9 cellular contexts compared by ENCODE assay signal in genomic region chr10:84715911-84716310, GRCh38.
A peak's percentile ranks its signal among the peaks of the same experiment; 100 is the strongest.
DNase-seq lines count a peak whose midpoint lies in the region; ATAC-seq, FAIRE-seq and TF ChIP-seq lines count a peak whose summit lies in the region.
"Had no signal": no experiment of that assay in that cellular context is flagged by ENCODE, and none has a peak within 500 bp of the region (broad histone marks: within the 10 kb centered on the region; RNA-seq: fewer than 3 reads in every experiment).

No MANE protein-coding gene starts in this region.

- FAIRE-seq in D721Med (lab: Jason Lieb, UNC), result no peak

- peaks cover 26% of the 10 kb centered on the region for H3K27me3 Mint-ChIP-seq in T-helper 17 cell

- H3K36me3 Mint-ChIP-seq in T-helper 17 cell (ENCODE audit: low read depth), result no peaks in the 10 kb centered on the region

- no peak for TF ChIP-seq POLR2A in gastrocnemius medialis (IDR thresholded peaks at IDR 0.05)

- H3K4me3 Mint-ChIP-seq in T-helper 17 cell, result no peak overlapping the region

- H3K4me3 ChIP-seq in gastrocnemius medialis, result no peak overlapping the region
- H3K4me3 ChIP-seq: SK-N-MC had no signal

- H3K9me3 ChIP-seq in gastrocnemius medialis (no peaks in the 10 kb centered on the region), T-helper 17 cell (ENCODE audit: control insufficient read depth, low read length, poor library complexity, severe bottlenecking) (no peaks in the 10 kb centered on the region)

- no peak overlapping the region for H3K27ac ChIP-seq in gastrocnemius medialis
- H3K27ac ChIP-seq: SK-N-MC had no signal

- H3K27ac Mint-ChIP-seq in T-helper 17 cell, result no peak overlapping the region

- in situ Hi-C loops in gastrocnemius medialis (cut with MboI; ENCODE audit: low sequenced_read_pairs in 4 of 4), result no loop called here

- intact Hi-C loops in gastrocnemius medialis (cut with DNase I; ENCODE audit: low total_unique reads), result no loop called here

- no peaks in the 10 kb centered on the region for H3K4me1 Mint-ChIP-seq in T-helper 17 cell

- H3K4me1 ChIP-seq in gastrocnemius medialis, result no peaks in the 10 kb centered on the region

- H3K36me3 ChIP-seq in gastrocnemius medialis, result no peaks in the 10 kb centered on the region

- peak; percentile 72 for TF ChIP-seq CTCF in D721Med (IDR thresholded peaks at IDR 0.05; ENCODE audit: insufficient read depth, missing control alignments)
- no peak for TF ChIP-seq CTCF in gastrocnemius medialis (IDR thresholded peaks at IDR 0.05 in 4 of 5, conservative IDR thresholded peaks at IDR 0.05 in 1 of 5)

- no peaks in the 10 kb centered on the region for H3K27me3 ChIP-seq in gastrocnemius medialis

- ATAC-seq in GM18870 (IDR thresholded peaks at IDR 0.05; ENCODE audit: unreplicated experiment) (peak; percentile 81), HG03354 (IDR thresholded peaks at IDR 0.05; ENCODE audit: poor library complexity, severe bottlenecking, unreplicated experiment) (peak; percentile 87), gastrocnemius medialis (no peak), T-helper 17 cell (no peak)

- DNase-seq in D721Med (ENCODE audit: insufficient read length, low spot score), result peak; percentile 24
- peak; percentile 50 for DNase-seq in SK-N-DZ (ENCODE audit: low spot score)
- peak; percentile 83 for DNase-seq in islet precursor cell
- no peak for DNase-seq in gastrocnemius medialis
- DNase-seq in T-helper 9 cell, result no peak
- no peak for DNase-seq in T-helper 17 cell

Comparison
In these comparisons a context has a peak if more than half of its experiments do, and no peak if none do; other contexts are left out.
1. DNase-seq: peak in D721Med (single experiment), SK-N-DZ (single experiment) and islet precursor cell (single experiment); none in gastrocnemius medialis (0 of 2), T-helper 9 cell (single experiment) and T-helper 17 cell (0 of 3).
2. ATAC-seq: peak in GM18870 (single experiment) and HG03354 (single experiment); none in gastrocnemius medialis (0 of 2) and T-helper 17 cell (single experiment).